37 cellular contexts compared by ENCODE assay signal in the genomic region with DNA sequence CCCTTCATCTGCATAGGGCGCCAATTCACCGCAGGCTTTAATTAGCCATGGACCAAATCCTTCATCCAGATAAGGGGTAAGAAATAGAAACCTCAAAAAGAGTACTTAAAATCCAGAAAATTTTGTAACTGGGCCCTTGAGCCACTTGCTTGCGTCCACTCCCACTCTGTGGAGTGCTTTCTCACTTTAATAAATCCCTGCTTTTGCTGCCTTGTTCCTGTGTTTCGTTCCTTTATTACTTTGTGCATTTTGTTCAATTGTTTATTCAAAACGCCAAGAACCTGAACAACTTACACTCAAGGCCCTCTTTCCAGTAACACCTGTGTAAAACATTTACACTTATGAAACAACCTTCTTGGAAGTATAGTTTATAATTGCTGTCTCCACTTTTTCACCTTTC.
"Had no signal": no experiment of that assay in that cellular context is flagged by ENCODE, and none has a peak within 500 bp of the region (broad histone marks: within the 10 kb centered on the region; RNA-seq: fewer than 3 reads in every experiment).

No MANE protein-coding gene starts in this region.

- H3K27me3 Mint-ChIP-seq: activated CD4-positive, alpha-beta memory T cell treated with anti-CD3 and anti-CD28 coated beads for 36 hours; activated CD4-positive, alpha-beta T cell treated with anti-CD3 and anti-CD28 coated beads, Interleukin-2, amount 10 ng/mL, durations not matched to agents 24 days and 14 days; activated CD8-positive, alpha-beta T cell treated with anti-CD3 and anti-CD28 coated beads for 36 hours; activated T-helper 17 cell treated with anti-CD3 and anti-CD28 coated beads, Interleukin-2, amount 50 U/mL, for 72 hours had no signal

- H3K36me3 Mint-ChIP-seq: activated CD4-positive, alpha-beta memory T cell treated with anti-CD3 and anti-CD28 coated beads for 36 hours; activated naive CD4-positive, alpha-beta T cell treated with anti-CD3 and anti-CD28 coated beads, Interleukin-2, amount 50 U/mL, for 72 hours; activated naive CD8-positive, alpha-beta T cell treated with anti-CD3 and anti-CD28 coated beads for 36 hours had no signal

- H3K4me3 ChIP-seq: adrenal gland, body of pancreas, breast epithelium had no signal

- H3K27ac Mint-ChIP-seq: activated B cell treated with CpG ODN at 0.5 μM for 24 hours; activated CD4-positive, alpha-beta memory T cell treated with anti-CD3 and anti-CD28 coated beads for 36 hours; activated CD4-positive, alpha-beta T cell treated with anti-CD3 and anti-CD28 coated beads, Interleukin-2, amount 10 ng/mL, durations not matched to agents 24 days and 14 days; activated CD8-positive, alpha-beta T cell treated with anti-CD3 and anti-CD28 coated beads for 36 hours; activated naive CD4-positive, alpha-beta T cell treated with anti-CD3 and anti-CD28 coated beads for 36 hours; activated naive CD4-positive, alpha-beta T cell treated with anti-CD3 and anti-CD28 coated beads, Interleukin-2, amount 50 U/mL, for 72 hours; activated naive CD8-positive, alpha-beta T cell treated with anti-CD3 and anti-CD28 coated beads for 36 hours; activated T-cell treated with anti-CD3 and anti-CD28 coated beads, Interleukin-2, amount 50 U/mL, for 72 hours; activated T-helper 1 cell treated with anti-CD3 and anti-CD28 coated beads, Interleukin-12 subunit alpha, Interleukin-12 subunit beta, Interleukin-2, Interleukin-4 antibody, amounts not matched to agents 30 ng/mL and 10 ng/mL and 1 ng/mL, durations not matched to agents 14 hours and 24 hours and 36 hours; activated T-helper 17 cell treated with anti-CD3 and anti-CD28 coated beads, Interleukin-2, amount 50 U/mL, for 72 hours; T-helper 1 cell treated with Interleukin-12 subunit alpha and Interleukin-12 subunit beta and Interleukin-4 antibody, amounts not matched to agents 30 μg/mL and 1 μg/mL, for 36 hours; T-helper 2 cell treated with Interferon-gamma antibody and Interleukin-4, amounts not matched to agents 5 μg/mL and 100 μg/mL, for 36 hours had no signal

- H3K4me3 Mint-ChIP-seq: activated B cell treated with CpG ODN at 0.5 μM for 24 hours; activated CD4-positive, alpha-beta memory T cell treated with anti-CD3 and anti-CD28 coated beads for 36 hours; activated CD4-positive, alpha-beta T cell treated with anti-CD3 and anti-CD28 coated beads, Interleukin-2, amount 10 ng/mL, durations not matched to agents 24 days and 14 days; activated CD8-positive, alpha-beta T cell treated with anti-CD3 and anti-CD28 coated beads for 36 hours; activated naive CD4-positive, alpha-beta T cell treated with anti-CD3 and anti-CD28 coated beads for 36 hours; activated naive CD8-positive, alpha-beta T cell treated with anti-CD3 and anti-CD28 coated beads for 36 hours; activated T-cell treated with anti-CD3 and anti-CD28 coated beads, Interleukin-2, amount 50 U/mL, for 4 hours; activated T-cell treated with anti-CD3 and anti-CD28 coated beads, Interleukin-2, amount 50 U/mL, for 72 hours; activated T-helper 1 cell treated with anti-CD3 and anti-CD28 coated beads, Interleukin-12 subunit alpha, Interleukin-12 subunit beta, Interleukin-2, Interleukin-4 antibody, amounts not matched to agents 30 ng/mL and 10 ng/mL and 1 ng/mL, durations not matched to agents 14 hours and 24 hours and 36 hours; activated T-helper 17 cell treated with anti-CD3 and anti-CD28 coated beads, Interleukin-2, amount 50 U/mL, for 72 hours; T-helper 1 cell treated with Interleukin-12 subunit alpha and Interleukin-12 subunit beta and Interleukin-4 antibody, amounts not matched to agents 30 μg/mL and 1 μg/mL, for 36 hours; T-helper 2 cell treated with Interferon-gamma antibody and Interleukin-4, amounts not matched to agents 5 μg/mL and 100 μg/mL, for 36 hours had no signal

- H3K27me3 ChIP-seq: adrenal gland, body of pancreas, brain microvascular endothelial cell, breast epithelium had no signal

- H3K36me3 ChIP-seq: adrenal gland, brain microvascular endothelial cell, breast epithelium had no signal

- DNase-seq: activated B cell treated with CpG ODN at 0.5 μM for 24 hours; activated CD4-positive, alpha-beta memory T cell treated with anti-CD3 and anti-CD28 coated beads for 36 hours; activated CD4-positive, alpha-beta T cell treated with anti-CD3 and anti-CD28 coated beads for 4 hours; activated CD4-positive, alpha-beta T cell treated with anti-CD3 and anti-CD28 coated beads, Interleukin-2, amount 10 ng/mL, durations not matched to agents 24 days and 14 days; activated CD4-positive, alpha-beta T cell treated with anti-CD3 and anti-CD28 coated beads, Interleukin-2, amount 50 U/mL, for 1 hour; activated CD4-positive, alpha-beta T cell treated with anti-CD3 and anti-CD28 coated beads, Interleukin-2, amount 50 U/mL, for 4 hours; activated CD4-positive, CD25-positive, alpha-beta regulatory T cell treated with anti-CD3 and anti-CD28 coated beads, Interleukin-2, amount 50 U/mL, for 72 hours; activated CD8-positive, alpha-beta memory T cell treated with anti-CD3 and anti-CD28 coated beads, Interleukin-2, amount 50 U/mL, for 4 hours; activated CD8-positive, alpha-beta T cell treated with anti-CD3 and anti-CD28 coated beads for 36 hours; activated effector memory CD4-positive, alpha-beta T cell treated with anti-CD3 and anti-CD28 coated beads, Interleukin-2, amount 50 U/mL, for 16 hours; activated gamma-delta T cell treated with Interleukin-2 at 50 U/mL for 16 hours; activated naive CD4-positive, alpha-beta T cell; activated naive CD4-positive, alpha-beta T cell treated with anti-CD3 and anti-CD28 coated beads for 36 hours; activated naive CD4-positive, alpha-beta T cell treated with anti-CD3 and anti-CD28 coated beads, Interleukin-2, amount 50 U/mL, for 16 hours; activated naive CD8-positive, alpha-beta T cell treated with anti-CD3 and anti-CD28 coated beads for 36 hours; activated T-cell treated with anti-CD3 and anti-CD28 coated beads for 4 hours; activated T-cell treated with anti-CD3 and anti-CD28 coated beads, Interleukin-2, amount 50 U/mL, for 1 hour; activated T-cell treated with anti-CD3 and anti-CD28 coated beads, Interleukin-2, amount 50 U/mL, for 4 hours; activated T-cell treated with anti-CD3 and anti-CD28 coated beads, Interleukin-2, amount 50 U/mL, for 72 hours; adrenal gland; amniotic stem cell; aorta; body of pancreas; brain microvascular endothelial cell; central memory CD4-positive, alpha-beta T cell; T-helper 1 cell; T-helper 2 cell; T-helper 9 cell had no signal

- H3K9me3 ChIP-seq: adrenal gland, body of pancreas, breast epithelium had no signal

- FAIRE-seq: astrocyte, TTC549 had no signal

- H3K4me1 ChIP-seq: adrenal gland, body of pancreas, breast epithelium had no signal

- H3K9me3 Mint-ChIP-seq: activated B cell treated with CpG ODN at 0.5 μM for 24 hours; activated CD4-positive, alpha-beta memory T cell treated with anti-CD3 and anti-CD28 coated beads for 36 hours; activated CD8-positive, alpha-beta T cell treated with anti-CD3 and anti-CD28 coated beads for 36 hours; activated naive CD4-positive, alpha-beta T cell treated with anti-CD3 and anti-CD28 coated beads for 36 hours; activated naive CD4-positive, alpha-beta T cell treated with anti-CD3 and anti-CD28 coated beads, Interleukin-2, amount 50 U/mL, for 72 hours; activated naive CD8-positive, alpha-beta T cell treated with anti-CD3 and anti-CD28 coated beads for 36 hours; activated T-cell treated with anti-CD3 and anti-CD28 coated beads, Interleukin-2, amount 50 U/mL, for 4 hours; activated T-helper 17 cell treated with anti-CD3 and anti-CD28 coated beads, Interleukin-2, amount 50 U/mL, for 72 hours; T-helper 2 cell treated with Interferon-gamma antibody and Interleukin-4, amounts not matched to agents 5 μg/mL and 100 μg/mL, for 36 hours had no signal

- H3K4me1 Mint-ChIP-seq: activated B cell treated with CpG ODN at 0.5 μM for 24 hours; activated CD4-positive, alpha-beta T cell treated with anti-CD3 and anti-CD28 coated beads, Interleukin-2, amount 10 ng/mL, durations not matched to agents 24 days and 14 days; activated naive CD8-positive, alpha-beta T cell treated with anti-CD3 and anti-CD28 coated beads for 36 hours; activated T-helper 17 cell treated with anti-CD3 and anti-CD28 coated beads, Interleukin-2, amount 50 U/mL, for 72 hours had no signal

- H3K27ac ChIP-seq: adrenal gland, body of pancreas, brain microvascular endothelial cell, breast epithelium, VCaP had no signal

- ATAC-seq: activated CD8-positive, alpha-beta T cell treated with anti-CD3 and anti-CD28 coated beads for 36 hours; activated naive CD4-positive, alpha-beta T cell treated with anti-CD3 and anti-CD28 coated beads, Interleukin-2, amount 50 U/mL, for 72 hours; activated T-cell treated with anti-CD3 and anti-CD28 coated beads, Interleukin-2, amount 50 U/mL, for 4 hours; activated T-cell treated with anti-CD3 and anti-CD28 coated beads, Interleukin-2, amount 50 U/mL, for 72 hours; activated T-helper 17 cell treated with anti-CD3 and anti-CD28 coated beads, Interleukin-2, amount 50 U/mL, for 72 hours; body of pancreas had no signal
